In the genomic region with DNA sequence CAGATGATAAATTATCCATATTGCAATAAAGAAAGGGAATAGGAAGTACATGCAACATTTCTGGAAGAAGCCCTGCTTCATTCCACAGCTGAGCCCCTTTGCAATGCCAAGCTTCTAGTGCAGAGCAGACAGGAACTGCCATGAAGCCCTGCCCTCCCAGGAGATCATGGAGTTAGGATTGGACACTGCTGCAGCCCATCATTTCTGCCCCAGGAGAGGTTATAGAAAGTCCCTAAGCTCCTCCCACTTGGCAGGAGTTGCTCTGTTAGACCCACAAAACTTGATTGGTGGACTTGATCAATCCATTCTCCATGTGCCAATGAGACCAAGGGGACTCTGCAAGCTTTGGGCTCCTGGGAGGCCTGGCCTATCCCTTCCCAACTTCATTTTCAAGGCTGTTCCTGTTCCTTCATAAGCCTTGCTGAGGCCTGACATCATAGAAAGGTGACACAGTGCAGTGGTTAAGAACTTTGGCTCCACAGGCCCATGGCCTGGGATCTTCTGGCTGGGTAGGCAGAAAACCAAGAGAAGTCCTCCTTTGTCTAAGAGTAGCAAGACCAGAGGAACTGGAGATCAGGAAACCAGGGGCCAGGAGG, we compare ENCODE assay signal across 8 cellular contexts. TPM values are rescaled to one million over a fixed set of nuclear protein-coding genes. Genes with fewer than 3 reads are reported as not detected.
DNase-seq lines count a peak whose midpoint lies in the region; ATAC-seq and TF ChIP-seq lines count a peak whose summit lies in the region.

No MANE protein-coding gene starts in this region.

- DNase-seq in GM13977 (ENCODE audit: low spot score): peak; percentile 68
- DNase-seq in OCI-M1 (lab: John Stamatoyannopoulos, UW): peak; percentile 88
- no peak for DNase-seq in HuH-7.5 (ENCODE audit: low spot score)
- no peak for DNase-seq in uterus
- DNase-seq in NCI-H345 (lab: John Stamatoyannopoulos, UW): no peak

- H3K36me3 ChIP-seq in BLaER1 (peaks cover 17% of the 10 kb centered on the region), uterus (no peaks in the 10 kb centered on the region)

- H3K27ac ChIP-seq in BLaER1 (peak overlapping the region; percentile 98), cingulate gyrus (ENCODE audit: low read depth, low read length) (peak overlapping the region; percentile 5), uterus (no peak overlapping the region)

- TF ChIP-seq CTCF in GM13977 (IDR thresholded peaks at IDR 0.05; ENCODE audit: extremely low read depth, insufficient read depth, missing control alignments) (no peak), uterus (IDR thresholded peaks at IDR 0.05) (no peak)

- in situ Hi-C loops in GM13977 (cut with MboI; ENCODE audit: low pct_unique_long_range_greater_than_20kb, low sequenced_read_pairs, unreplicated experiment): no loop called here

- H3K27me3 ChIP-seq in BLaER1: no peaks in the 10 kb centered on the region
- no peaks in the 10 kb centered on the region for H3K27me3 ChIP-seq in uterus

- ATAC-seq in HG03354 (IDR thresholded peaks at IDR 0.05; ENCODE audit: poor library complexity, severe bottlenecking, unreplicated experiment): no peak

- peak overlapping the region; percentile 98 for H3K9ac ChIP-seq in BLaER1

- H3K4me1 ChIP-seq in BLaER1: peaks cover 70% of the 10 kb centered on the region
- H3K4me1 ChIP-seq in uterus: no peaks in the 10 kb centered on the region

- TF ChIP-seq POLR2A in uterus (IDR thresholded peaks at IDR 0.05): no peak

- H3K4me2 ChIP-seq in BLaER1: peak overlapping the region; percentile 98

- no peaks in the 10 kb centered on the region for H3K9me3 ChIP-seq in BLaER1
- no peaks in the 10 kb centered on the region for H3K9me3 ChIP-seq in uterus

- H4K20me1 ChIP-seq in BLaER1: peaks cover 27% of the 10 kb centered on the region

- H3K4me3 ChIP-seq in BLaER1: peak overlapping the region; percentile 93
- no peak overlapping the region for H3K4me3 ChIP-seq in uterus

- intact Hi-C loops in uterus (cut with DNase I; ENCODE audit: low total_unique reads): no loop called here

RNA-seq across cellular contexts. Expression of gene LAPTM5, which starts 1.3 kb away (rescaled TPM):
- total RNA-seq in uterus: 10 to 100 TPM in 3 of 4 donors, 1 to 10 TPM in 1; 6.1 to 76.8 (median 15.8) TPM

RNA-seq across cellular contexts. Expression of gene MATN1, which starts 35.5 kb away (rescaled TPM):
- 1 to 10 TPM in 1 of 4 donors, under 1 TPM in 1, not detected in 2; 0.46 to 1.7 TPM for total RNA-seq in uterus

Comparison
In these comparisons a context has a peak if more than half of its experiments do, and no peak if none do; other contexts are left out.
1. H3K27ac ChIP-seq: peak in BLaER1 (single experiment) and cingulate gyrus (single experiment); none in uterus (0 of 2).
2. DNase-seq: peak in GM13977 (single experiment) and OCI-M1 (single experiment); none in HuH-7.5 (single experiment), uterus (0 of 2) and NCI-H345 (single experiment).